2 cellular contexts compared by ENCODE assay signal in genomic region chr11:58927393-58928081, GRCh38.
TF ChIP-seq lines count a peak whose summit lies in the region.

No MANE protein-coding gene starts in this region.

TF ChIP-seq in HEK293, 187 proteins besides CTCF, POLR2A, EP300 and RAD21 (continued from another document and continues in another):
- TF ChIP-seq ZNF785 (tag by site-specific recombination; IDR thresholded peaks at IDR 0.05) (no peak), GLI4 (tag by site-specific recombination; IDR thresholded peaks at IDR 0.05) (no peak), ZBTB49 (tag by site-specific recombination; IDR thresholded peaks at IDR 0.05; ENCODE audit: low read depth) (no peak), ZNF16 (tag by site-specific recombination; IDR thresholded peaks at IDR 0.05; ENCODE audit: low read depth) (no peak), ZNF324 (tag by site-specific recombination; IDR thresholded peaks at IDR 0.05) (no peak), KLF16 (tag by site-specific recombination; IDR thresholded peaks at IDR 0.05) (no peak), ZNF423 (tag by site-specific recombination; IDR thresholded peaks at IDR 0.05) (no peak), GLIS2 (tag by site-specific recombination; IDR thresholded peaks at IDR 0.05) (peak; percentile 46), ZNF350 (tag by site-specific recombination; IDR thresholded peaks at IDR 0.05) (peak; percentile 93), YY1 (tag by site-specific recombination; IDR thresholded peaks at IDR 0.05) (no peak)
- TF ChIP-seq, protein P1, sequence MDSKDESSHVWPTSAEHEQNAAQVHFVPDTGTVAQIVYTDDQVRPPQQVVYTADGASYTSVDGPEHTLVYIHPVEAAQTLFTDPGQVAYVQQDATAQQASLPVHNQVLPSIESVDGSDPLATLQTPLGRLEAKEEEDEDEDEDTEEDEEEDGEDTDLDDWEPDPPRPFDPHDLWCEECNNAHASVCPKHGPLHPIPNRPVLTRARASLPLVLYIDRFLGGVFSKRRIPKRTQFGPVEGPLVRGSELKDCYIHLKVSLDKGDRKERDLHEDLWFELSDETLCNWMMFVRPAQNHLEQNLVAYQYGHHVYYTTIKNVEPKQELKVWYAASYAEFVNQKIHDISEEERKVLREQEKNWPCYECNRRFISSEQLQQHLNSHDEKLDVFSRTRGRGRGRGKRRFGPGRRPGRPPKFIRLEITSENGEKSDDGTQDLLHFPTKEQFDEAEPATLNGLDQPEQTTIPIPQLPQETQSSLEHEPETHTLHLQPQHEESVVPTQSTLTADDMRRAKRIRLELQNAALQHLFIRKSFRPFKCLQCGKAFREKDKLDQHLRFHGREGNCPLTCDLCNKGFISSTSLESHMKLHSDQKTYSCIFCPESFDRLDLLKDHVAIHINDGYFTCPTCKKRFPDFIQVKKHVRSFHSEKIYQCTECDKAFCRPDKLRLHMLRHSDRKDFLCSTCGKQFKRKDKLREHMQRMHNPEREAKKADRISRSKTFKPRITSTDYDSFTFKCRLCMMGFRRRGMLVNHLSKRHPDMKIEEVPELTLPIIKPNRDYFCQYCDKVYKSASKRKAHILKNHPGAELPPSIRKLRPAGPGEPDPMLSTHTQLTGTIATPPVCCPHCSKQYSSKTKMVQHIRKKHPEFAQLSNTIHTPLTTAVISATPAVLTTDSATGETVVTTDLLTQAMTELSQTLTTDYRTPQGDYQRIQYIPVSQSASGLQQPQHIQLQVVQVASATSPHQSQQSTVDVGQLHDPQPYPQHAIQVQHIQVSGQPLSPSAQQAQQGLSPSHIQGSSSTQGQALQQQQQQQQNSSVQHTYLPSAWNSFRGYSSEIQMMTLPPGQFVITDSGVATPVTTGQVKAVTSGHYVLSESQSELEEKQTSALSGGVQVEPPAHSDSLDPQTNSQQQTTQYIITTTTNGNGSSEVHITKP (tag by site-specific recombination; IDR thresholded peaks at IDR 0.05): peak; percentile 70
- TF ChIP-seq, protein P2, sequence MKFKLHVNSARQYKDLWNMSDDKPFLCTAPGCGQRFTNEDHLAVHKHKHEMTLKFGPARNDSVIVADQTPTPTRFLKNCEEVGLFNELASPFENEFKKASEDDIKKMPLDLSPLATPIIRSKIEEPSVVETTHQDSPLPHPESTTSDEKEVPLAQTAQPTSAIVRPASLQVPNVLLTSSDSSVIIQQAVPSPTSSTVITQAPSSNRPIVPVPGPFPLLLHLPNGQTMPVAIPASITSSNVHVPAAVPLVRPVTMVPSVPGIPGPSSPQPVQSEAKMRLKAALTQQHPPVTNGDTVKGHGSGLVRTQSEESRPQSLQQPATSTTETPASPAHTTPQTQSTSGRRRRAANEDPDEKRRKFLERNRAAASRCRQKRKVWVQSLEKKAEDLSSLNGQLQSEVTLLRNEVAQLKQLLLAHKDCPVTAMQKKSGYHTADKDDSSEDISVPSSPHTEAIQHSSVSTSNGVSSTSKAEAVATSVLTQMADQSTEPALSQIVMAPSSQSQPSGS (tag by site-specific recombination; IDR thresholded peaks at IDR 0.05; ENCODE audit: low read depth): no peak

TF ChIP-seq in WTC11, 78 proteins besides CTCF, POLR2A, EP300 and RAD21 (continued from another document):
- TF ChIP-seq, protein P3, sequence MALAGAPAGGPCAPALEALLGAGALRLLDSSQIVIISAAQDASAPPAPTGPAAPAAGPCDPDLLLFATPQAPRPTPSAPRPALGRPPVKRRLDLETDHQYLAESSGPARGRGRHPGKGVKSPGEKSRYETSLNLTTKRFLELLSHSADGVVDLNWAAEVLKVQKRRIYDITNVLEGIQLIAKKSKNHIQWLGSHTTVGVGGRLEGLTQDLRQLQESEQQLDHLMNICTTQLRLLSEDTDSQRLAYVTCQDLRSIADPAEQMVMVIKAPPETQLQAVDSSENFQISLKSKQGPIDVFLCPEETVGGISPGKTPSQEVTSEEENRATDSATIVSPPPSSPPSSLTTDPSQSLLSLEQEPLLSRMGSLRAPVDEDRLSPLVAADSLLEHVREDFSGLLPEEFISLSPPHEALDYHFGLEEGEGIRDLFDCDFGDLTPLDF (CRISPR knock-in tag; IDR thresholded peaks at IDR 0.05): no peak
- no peak for TF ChIP-seq ZNF317 (CRISPR knock-in tag; IDR thresholded peaks at IDR 0.05; ENCODE audit: borderline replicate concordance, low read depth)
- TF ChIP-seq NFE2L1 (CRISPR knock-in tag; IDR thresholded peaks at IDR 0.05): no peak
- no peak for TF ChIP-seq JUN (CRISPR knock-in tag; IDR thresholded peaks at IDR 0.05)
- TF ChIP-seq ZNF416 (CRISPR knock-in tag; IDR thresholded peaks at IDR 0.05): no peak
- no peak for TF ChIP-seq NFATC4 (CRISPR knock-in tag; IDR thresholded peaks at IDR 0.05)
- no peak for TF ChIP-seq HMGA2 (CRISPR knock-in tag; IDR thresholded peaks at IDR 0.05)
- no peak for TF ChIP-seq TEAD1 (CRISPR knock-in tag; IDR thresholded peaks at IDR 0.05)
- no peak for TF ChIP-seq RELA (CRISPR knock-in tag; IDR thresholded peaks at IDR 0.05; ENCODE audit: borderline replicate concordance)
- TF ChIP-seq JAZF1 (CRISPR knock-in tag; IDR thresholded peaks at IDR 0.05): no peak
- no peak for TF ChIP-seq ELF4 (CRISPR knock-in tag; IDR thresholded peaks at IDR 0.05; ENCODE audit: low read depth)
- TF ChIP-seq ZNF396 (CRISPR knock-in tag; IDR thresholded peaks at IDR 0.05; ENCODE audit: borderline replicate concordance): no peak
- TF ChIP-seq IRF1 (CRISPR knock-in tag; IDR thresholded peaks at IDR 0.05): no peak
- TF ChIP-seq SMAD4 (CRISPR knock-in tag; IDR thresholded peaks at IDR 0.05): no peak
- no peak for TF ChIP-seq ZNF671 (CRISPR knock-in tag; IDR thresholded peaks at IDR 0.05)
- TF ChIP-seq, protein P4, sequence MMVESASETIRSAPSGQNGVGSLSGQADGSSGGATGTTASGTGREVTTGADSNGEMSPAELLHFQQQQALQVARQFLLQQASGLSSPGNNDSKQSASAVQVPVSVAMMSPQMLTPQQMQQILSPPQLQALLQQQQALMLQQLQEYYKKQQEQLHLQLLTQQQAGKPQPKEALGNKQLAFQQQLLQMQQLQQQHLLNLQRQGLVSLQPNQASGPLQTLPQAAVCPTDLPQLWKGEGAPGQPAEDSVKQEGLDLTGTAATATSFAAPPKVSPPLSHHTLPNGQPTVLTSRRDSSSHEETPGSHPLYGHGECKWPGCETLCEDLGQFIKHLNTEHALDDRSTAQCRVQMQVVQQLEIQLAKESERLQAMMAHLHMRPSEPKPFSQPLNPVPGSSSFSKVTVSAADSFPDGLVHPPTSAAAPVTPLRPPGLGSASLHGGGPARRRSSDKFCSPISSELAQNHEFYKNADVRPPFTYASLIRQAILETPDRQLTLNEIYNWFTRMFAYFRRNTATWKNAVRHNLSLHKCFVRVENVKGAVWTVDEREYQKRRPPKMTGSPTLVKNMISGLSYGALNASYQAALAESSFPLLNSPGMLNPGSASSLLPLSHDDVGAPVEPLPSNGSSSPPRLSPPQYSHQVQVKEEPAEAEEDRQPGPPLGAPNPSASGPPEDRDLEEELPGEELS (CRISPR knock-in tag; IDR thresholded peaks at IDR 0.05): no peak
- peak; percentile 6; the same call in 1 of the 2 replicates for TF ChIP-seq ETV6 (CRISPR knock-in tag; IDR thresholded peaks at IDR 0.05)
- TF ChIP-seq PRRX2 (CRISPR knock-in tag; IDR thresholded peaks at IDR 0.05): no peak
- TF ChIP-seq RORB (CRISPR knock-in tag; IDR thresholded peaks at IDR 0.05): no peak
- peak; percentile 46; the same call in 1 of the 2 replicates for TF ChIP-seq NFYB (CRISPR knock-in tag; conservative IDR thresholded peaks at IDR 0.05; ENCODE audit: low read depth)
- peak; percentile 67 for TF ChIP-seq SP1 (CRISPR knock-in tag; conservative IDR thresholded peaks at IDR 0.05)
- TF ChIP-seq NR2C2 (CRISPR knock-in tag; IDR thresholded peaks at IDR 0.05): no peak
- TF ChIP-seq, protein P5, sequence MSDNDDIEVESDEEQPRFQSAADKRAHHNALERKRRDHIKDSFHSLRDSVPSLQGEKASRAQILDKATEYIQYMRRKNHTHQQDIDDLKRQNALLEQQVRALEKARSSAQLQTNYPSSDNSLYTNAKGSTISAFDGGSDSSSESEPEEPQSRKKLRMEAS (CRISPR knock-in tag; IDR thresholded peaks at IDR 0.05): peak; percentile 40; the same call in 1 of the 2 replicates
- TF ChIP-seq, protein P6, sequence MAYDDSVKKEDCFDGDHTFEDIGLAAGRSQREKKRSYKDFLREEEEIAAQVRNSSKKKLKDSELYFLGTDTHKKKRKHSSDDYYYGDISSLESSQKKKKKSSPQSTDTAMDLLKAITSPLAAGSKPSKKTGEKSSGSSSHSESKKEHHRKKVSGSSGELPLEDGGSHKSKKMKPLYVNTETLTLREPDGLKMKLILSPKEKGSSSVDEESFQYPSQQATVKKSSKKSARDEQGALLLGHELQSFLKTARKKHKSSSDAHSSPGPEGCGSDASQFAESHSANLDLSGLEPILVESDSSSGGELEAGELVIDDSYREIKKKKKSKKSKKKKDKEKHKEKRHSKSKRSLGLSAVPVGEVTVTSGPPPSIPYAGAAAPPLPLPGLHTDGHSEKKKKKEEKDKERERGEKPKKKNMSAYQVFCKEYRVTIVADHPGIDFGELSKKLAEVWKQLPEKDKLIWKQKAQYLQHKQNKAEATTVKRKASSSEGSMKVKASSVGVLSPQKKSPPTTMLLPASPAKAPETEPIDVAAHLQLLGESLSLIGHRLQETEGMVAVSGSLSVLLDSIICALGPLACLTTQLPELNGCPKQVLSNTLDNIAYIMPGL (CRISPR knock-in tag; IDR thresholded peaks at IDR 0.05): no peak
- TF ChIP-seq, protein P7, sequence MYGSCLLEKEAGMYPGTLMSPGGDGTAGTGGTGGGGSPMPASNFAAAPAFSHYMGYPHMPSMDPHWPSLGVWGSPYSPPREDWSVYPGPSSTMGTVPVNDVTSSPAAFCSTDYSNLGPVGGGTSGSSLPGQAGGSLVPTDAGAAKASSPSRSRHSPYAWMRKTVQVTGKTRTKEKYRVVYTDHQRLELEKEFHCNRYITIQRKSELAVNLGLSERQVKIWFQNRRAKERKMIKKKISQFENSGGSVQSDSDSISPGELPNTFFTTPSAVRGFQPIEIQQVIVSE (CRISPR knock-in tag; IDR thresholded peaks at IDR 0.05; ENCODE audit: borderline replicate concordance): no peak
- TF ChIP-seq, protein P8, sequence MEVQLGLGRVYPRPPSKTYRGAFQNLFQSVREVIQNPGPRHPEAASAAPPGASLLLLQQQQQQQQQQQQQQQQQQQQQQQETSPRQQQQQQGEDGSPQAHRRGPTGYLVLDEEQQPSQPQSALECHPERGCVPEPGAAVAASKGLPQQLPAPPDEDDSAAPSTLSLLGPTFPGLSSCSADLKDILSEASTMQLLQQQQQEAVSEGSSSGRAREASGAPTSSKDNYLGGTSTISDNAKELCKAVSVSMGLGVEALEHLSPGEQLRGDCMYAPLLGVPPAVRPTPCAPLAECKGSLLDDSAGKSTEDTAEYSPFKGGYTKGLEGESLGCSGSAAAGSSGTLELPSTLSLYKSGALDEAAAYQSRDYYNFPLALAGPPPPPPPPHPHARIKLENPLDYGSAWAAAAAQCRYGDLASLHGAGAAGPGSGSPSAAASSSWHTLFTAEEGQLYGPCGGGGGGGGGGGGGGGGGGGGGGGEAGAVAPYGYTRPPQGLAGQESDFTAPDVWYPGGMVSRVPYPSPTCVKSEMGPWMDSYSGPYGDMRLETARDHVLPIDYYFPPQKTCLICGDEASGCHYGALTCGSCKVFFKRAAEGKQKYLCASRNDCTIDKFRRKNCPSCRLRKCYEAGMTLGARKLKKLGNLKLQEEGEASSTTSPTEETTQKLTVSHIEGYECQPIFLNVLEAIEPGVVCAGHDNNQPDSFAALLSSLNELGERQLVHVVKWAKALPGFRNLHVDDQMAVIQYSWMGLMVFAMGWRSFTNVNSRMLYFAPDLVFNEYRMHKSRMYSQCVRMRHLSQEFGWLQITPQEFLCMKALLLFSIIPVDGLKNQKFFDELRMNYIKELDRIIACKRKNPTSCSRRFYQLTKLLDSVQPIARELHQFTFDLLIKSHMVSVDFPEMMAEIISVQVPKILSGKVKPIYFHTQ (CRISPR knock-in tag; IDR thresholded peaks at IDR 0.05): no peak
- no peak for TF ChIP-seq SMAD3 (CRISPR knock-in tag; IDR thresholded peaks at IDR 0.05; ENCODE audit: borderline replicate concordance)
- no peak for TF ChIP-seq ZNF423 (CRISPR knock-in tag; IDR thresholded peaks at IDR 0.05)
- TF ChIP-seq ZNF281 (CRISPR knock-in tag; IDR thresholded peaks at IDR 0.05): 0 out of 2 replicates have a peak, but pooled peaks have one; percentile 24
- no peak for TF ChIP-seq TEAD4 (CRISPR knock-in tag; IDR thresholded peaks at IDR 0.05)
- no peak for TF ChIP-seq USF2 (CRISPR knock-in tag; IDR thresholded peaks at IDR 0.05)
